ENCODE assay signal across 6 cellular contexts in genomic region chr2:67628892-67629291, GRCh38.
"Had no signal": no experiment of that assay in that cellular context is flagged by ENCODE, and none has a peak within 500 bp of the region (broad histone marks: within the 10 kb centered on the region; RNA-seq: fewer than 3 reads in every experiment).

No MANE protein-coding gene starts in this region.

- H3K4me3 ChIP-seq: GM23338 had no signal

- H3K27ac ChIP-seq: HL-60 had no signal

- H2AFZ ChIP-seq: GM23338 had no signal

- H3K4me2 ChIP-seq: GM23338 had no signal

- ATAC-seq: GM23338, HepG2 had no signal

- DNase-seq: H9, HCEC 1CT, KBM-7 had no signal
